ENCODE assay signal across 8 cellular contexts in genomic region chr19:43438291-43439162, GRCh38. TPM values are rescaled to one million over a fixed set of nuclear protein-coding genes. Genes with fewer than 3 reads are reported as not detected.
A peak's percentile ranks its signal among the peaks of the same experiment; 100 is the strongest.
DNase-seq lines count a peak whose midpoint lies in the region; ATAC-seq and TF ChIP-seq lines count a peak whose summit lies in the region.

No MANE protein-coding gene starts in this region.

- no peaks in the 10 kb centered on the region for H3K9me3 Mint-ChIP-seq in stimulated activated naive CD8-positive, alpha-beta T cell treated with anti-CD3 and anti-CD28 coated beads, Interleukin-15, amount 100 ng/mL, for 72 hours
- H3K9me3 Mint-ChIP-seq in activated CD4-positive, alpha-beta T cell treated with anti-CD3 and anti-CD28 coated beads, Interleukin-2, amount 10 ng/mL, durations not matched to agents 24 days and 14 days, result peaks cover 6% of the 10 kb centered on the region
- H3K9me3 Mint-ChIP-seq in glutamatergic neuron (ENCODE audit: unreplicated experiment) (peaks cover 3% of the 10 kb centered on the region), endothelial cell (ENCODE audit: unreplicated experiment) (no peaks in the 10 kb centered on the region)
- H3K9me3 Mint-ChIP-seq in activated T-helper 2 cell treated with anti-CD3 and anti-CD28 coated beads, Interferon-gamma antibody, Interleukin-2, Interleukin-4, amounts not matched to agents 10 μg/mL and 5 μg/mL and 100 μg/mL, durations not matched to agents 14 hours and 24 hours and 36 hours, result no peaks in the 10 kb centered on the region

- intact Hi-C loops in activated CD4-positive, alpha-beta T cell treated with anti-CD3 and anti-CD28 coated beads, Interleukin-2, amount 10 ng/mL, durations not matched to agents 24 days and 14 days (cut with micrococcal nuclease), result no loop called here
- intact Hi-C loops in activated T-helper 2 cell treated with anti-CD3 and anti-CD28 coated beads, Interferon-gamma antibody, Interleukin-2, Interleukin-4, amounts not matched to agents 10 μg/mL and 5 μg/mL and 100 μg/mL, durations not matched to agents 14 hours and 24 hours and 36 hours (cut with micrococcal nuclease), result no loop called here

- H3K4me1 Mint-ChIP-seq in stimulated activated naive CD8-positive, alpha-beta T cell treated with anti-CD3 and anti-CD28 coated beads, Interleukin-15, amount 100 ng/mL, for 72 hours, result peaks cover 30% of the 10 kb centered on the region
- H3K4me1 Mint-ChIP-seq in activated CD4-positive, alpha-beta T cell treated with anti-CD3 and anti-CD28 coated beads, Interleukin-2, amount 10 ng/mL, durations not matched to agents 24 days and 14 days, result peaks cover 29% of the 10 kb centered on the region
- H3K4me1 Mint-ChIP-seq in glutamatergic neuron (ENCODE audit: low read depth, unreplicated experiment), result peaks cover 2% of the 10 kb centered on the region
- H3K4me1 Mint-ChIP-seq in endothelial cell (ENCODE audit: unreplicated experiment), result peaks cover under 1% of the 10 kb centered on the region
- peaks cover 22% of the 10 kb centered on the region for H3K4me1 Mint-ChIP-seq in activated T-helper 2 cell treated with anti-CD3 and anti-CD28 coated beads, Interferon-gamma antibody, Interleukin-2, Interleukin-4, amounts not matched to agents 10 μg/mL and 5 μg/mL and 100 μg/mL, durations not matched to agents 14 hours and 24 hours and 36 hours (ENCODE audit: low read depth)

- H3K27ac Mint-ChIP-seq in stimulated activated naive CD8-positive, alpha-beta T cell treated with anti-CD3 and anti-CD28 coated beads, Interleukin-15, amount 100 ng/mL, for 72 hours, result peak overlapping the region in 1 of 2 donors; percentile 65
- H3K27ac Mint-ChIP-seq in activated CD4-positive, alpha-beta T cell treated with anti-CD3 and anti-CD28 coated beads, Interleukin-2, amount 10 ng/mL, durations not matched to agents 24 days and 14 days, result peak overlapping the region; percentile 75
- no peak overlapping the region for H3K27ac Mint-ChIP-seq in glutamatergic neuron (ENCODE audit: unreplicated experiment)
- H3K27ac Mint-ChIP-seq in endothelial cell (ENCODE audit: unreplicated experiment), result no peak overlapping the region
- H3K27ac Mint-ChIP-seq in activated T-helper 2 cell treated with anti-CD3 and anti-CD28 coated beads, Interferon-gamma antibody, Interleukin-2, Interleukin-4, amounts not matched to agents 10 μg/mL and 5 μg/mL and 100 μg/mL, durations not matched to agents 14 hours and 24 hours and 36 hours, result no peak overlapping the region

- peaks cover 2% of the 10 kb centered on the region for H3K36me3 Mint-ChIP-seq in activated CD4-positive, alpha-beta T cell treated with anti-CD3 and anti-CD28 coated beads, Interleukin-2, amount 10 ng/mL, durations not matched to agents 24 days and 14 days (ENCODE audit: low read depth)
- H3K36me3 Mint-ChIP-seq in glutamatergic neuron (ENCODE audit: unreplicated experiment) (peaks cover 3% of the 10 kb centered on the region), endothelial cell (ENCODE audit: low read depth, unreplicated experiment) (no peaks in the 10 kb centered on the region)
- H3K36me3 Mint-ChIP-seq in activated T-helper 2 cell treated with anti-CD3 and anti-CD28 coated beads, Interferon-gamma antibody, Interleukin-2, Interleukin-4, amounts not matched to agents 10 μg/mL and 5 μg/mL and 100 μg/mL, durations not matched to agents 14 hours and 24 hours and 36 hours (ENCODE audit: low read depth), result no peaks in the 10 kb centered on the region

- ATAC-seq in stimulated activated naive CD8-positive, alpha-beta T cell treated with anti-CD3 and anti-CD28 coated beads, Interleukin-15, Interleukin-2, amounts not matched to agents 100 U/mL and 50 U/mL, for 24 hours, result peak; percentile 43
- no peak for ATAC-seq in stimulated activated naive CD8-positive, alpha-beta T cell treated with anti-CD3 and anti-CD28 coated beads, Interleukin-15, amount 100 ng/mL, for 72 hours

- H3K4me3 Mint-ChIP-seq in stimulated activated naive CD8-positive, alpha-beta T cell treated with anti-CD3 and anti-CD28 coated beads, Interleukin-15, amount 100 ng/mL, for 72 hours, result peak overlapping the region in 1 of 2 donors; percentile 18
- H3K4me3 Mint-ChIP-seq in activated CD4-positive, alpha-beta T cell treated with anti-CD3 and anti-CD28 coated beads, Interleukin-2, amount 10 ng/mL, durations not matched to agents 24 days and 14 days, result peak overlapping the region; percentile 55
- H3K4me3 Mint-ChIP-seq in glutamatergic neuron (ENCODE audit: unreplicated experiment) (no peak overlapping the region), endothelial cell (ENCODE audit: unreplicated experiment) (no peak overlapping the region)
- no peak overlapping the region for H3K4me3 Mint-ChIP-seq in activated T-helper 2 cell treated with anti-CD3 and anti-CD28 coated beads, Interferon-gamma antibody, Interleukin-2, Interleukin-4, amounts not matched to agents 10 μg/mL and 5 μg/mL and 100 μg/mL, durations not matched to agents 14 hours and 24 hours and 36 hours (ENCODE audit: low read depth)

- H3K27me3 Mint-ChIP-seq in stimulated activated naive CD8-positive, alpha-beta T cell treated with anti-CD3 and anti-CD28 coated beads, Interleukin-15, amount 100 ng/mL, for 72 hours, result no peaks in the 10 kb centered on the region
- H3K27me3 Mint-ChIP-seq in activated CD4-positive, alpha-beta T cell treated with anti-CD3 and anti-CD28 coated beads, Interleukin-2, amount 10 ng/mL, durations not matched to agents 24 days and 14 days, result peaks cover 3% of the 10 kb centered on the region
- H3K27me3 Mint-ChIP-seq in glutamatergic neuron (ENCODE audit: unreplicated experiment) (peaks cover 3% of the 10 kb centered on the region), endothelial cell (ENCODE audit: unreplicated experiment) (peaks cover under 1% of the 10 kb centered on the region)
- no peaks in the 10 kb centered on the region for H3K27me3 Mint-ChIP-seq in activated T-helper 2 cell treated with anti-CD3 and anti-CD28 coated beads, Interferon-gamma antibody, Interleukin-2, Interleukin-4, amounts not matched to agents 10 μg/mL and 5 μg/mL and 100 μg/mL, durations not matched to agents 14 hours and 24 hours and 36 hours (ENCODE audit: low read depth)

- peak; percentile 21 for DNase-seq in stimulated activated naive CD8-positive, alpha-beta T cell treated with anti-CD3 and anti-CD28 coated beads, Interleukin-15, Interleukin-2, amounts not matched to agents 100 U/mL and 50 U/mL, for 24 hours
- DNase-seq in stimulated activated naive CD8-positive, alpha-beta T cell treated with anti-CD3 and anti-CD28 coated beads, Interleukin-15, amount 100 ng/mL, for 72 hours, result no peak
- DNase-seq in activated CD4-positive, alpha-beta T cell treated with anti-CD3 and anti-CD28 coated beads, Interleukin-2, amount 10 ng/mL, durations not matched to agents 24 days and 14 days, result peak; percentile 66
- DNase-seq in glutamatergic neuron (peak; percentile 38), mesenteric fat pad (ENCODE audit: low spot score) (no peak), endothelial cell (ENCODE audit: low spot score) (no peak)
- DNase-seq in stimulated activated CD4-positive, alpha-beta T cell treated with anti-CD3 and anti-CD28 coated beads, Interleukin-1b, Interleukin-23, amount 100 ng/mL, for 48 hours, result no peak
- DNase-seq in activated T-helper 2 cell treated with anti-CD3 and anti-CD28 coated beads, Interferon-gamma antibody, Interleukin-2, Interleukin-4, amounts not matched to agents 10 μg/mL and 5 μg/mL and 100 μg/mL, durations not matched to agents 14 hours and 24 hours and 36 hours (ENCODE audit: low spot score), result no peak

- TF ChIP-seq CTCF in glutamatergic neuron (IDR thresholded peaks at IDR 0.05; ENCODE audit: partially characterized antibody, unreplicated experiment) (no peak), endothelial cell (IDR thresholded peaks at IDR 0.05; ENCODE audit: unreplicated experiment) (no peak)

RNA-seq across cellular contexts. Expression of gene TEX101, which starts 23.8 kb away (rescaled TPM):
- total RNA-seq in activated CD4-positive, alpha-beta T cell treated with anti-CD3 and anti-CD28 coated beads, Interleukin-2, amount 10 ng/mL, durations not matched to agents 24 days and 14 days, result not detected in 2 replicates
- not detected for total RNA-seq in glutamatergic neuron (ENCODE audit: unreplicated experiment)
- total RNA-seq in mesenteric fat pad, result not detected
- total RNA-seq in endothelial cell (ENCODE audit: unreplicated experiment), result not detected
- not detected in 2 replicates for total RNA-seq in activated T-helper 2 cell treated with anti-CD3 and anti-CD28 coated beads, Interferon-gamma antibody, Interleukin-2, Interleukin-4, amounts not matched to agents 10 μg/mL and 5 μg/mL and 100 μg/mL, durations not matched to agents 14 hours and 24 hours and 36 hours

RNA-seq across cellular contexts. Expression of gene LYPD3, which starts 26.9 kb away (rescaled TPM):
- total RNA-seq in activated CD4-positive, alpha-beta T cell treated with anti-CD3 and anti-CD28 coated beads, Interleukin-2, amount 10 ng/mL, durations not matched to agents 24 days and 14 days, result 3.6 and 4.1 TPM in 2 replicates
- total RNA-seq in glutamatergic neuron (ENCODE audit: unreplicated experiment) (0.56 TPM), mesenteric fat pad (3.0 TPM), endothelial cell (ENCODE audit: unreplicated experiment) (0.67 TPM)
- 2.5 and 3.0 TPM in 2 replicates for total RNA-seq in activated T-helper 2 cell treated with anti-CD3 and anti-CD28 coated beads, Interferon-gamma antibody, Interleukin-2, Interleukin-4, amounts not matched to agents 10 μg/mL and 5 μg/mL and 100 μg/mL, durations not matched to agents 14 hours and 24 hours and 36 hours

Comparison
In these comparisons a context has a peak if more than half of its experiments do, and no peak if none do; other contexts are left out.
1. DNase-seq: peak in stimulated activated naive CD8-positive, alpha-beta T cell treated with anti-CD3 and anti-CD28 coated beads, Interleukin-15, Interleukin-2, amounts not matched to agents 100 U/mL and 50 U/mL, for 24 hours (single experiment), activated CD4-positive, alpha-beta T cell treated with anti-CD3 and anti-CD28 coated beads, Interleukin-2, amount 10 ng/mL, durations not matched to agents 24 days and 14 days (single experiment) and glutamatergic neuron (single experiment); none in stimulated activated naive CD8-positive, alpha-beta T cell treated with anti-CD3 and anti-CD28 coated beads, Interleukin-15, amount 100 ng/mL, for 72 hours (0 of 2), mesenteric fat pad (single experiment), endothelial cell (single experiment), stimulated activated CD4-positive, alpha-beta T cell treated with anti-CD3 and anti-CD28 coated beads, Interleukin-1b, Interleukin-23, amount 100 ng/mL, for 48 hours (single experiment) and activated T-helper 2 cell treated with anti-CD3 and anti-CD28 coated beads, Interferon-gamma antibody, Interleukin-2, Interleukin-4, amounts not matched to agents 10 μg/mL and 5 μg/mL and 100 μg/mL, durations not matched to agents 14 hours and 24 hours and 36 hours (single experiment).